In the genomic region with DNA sequence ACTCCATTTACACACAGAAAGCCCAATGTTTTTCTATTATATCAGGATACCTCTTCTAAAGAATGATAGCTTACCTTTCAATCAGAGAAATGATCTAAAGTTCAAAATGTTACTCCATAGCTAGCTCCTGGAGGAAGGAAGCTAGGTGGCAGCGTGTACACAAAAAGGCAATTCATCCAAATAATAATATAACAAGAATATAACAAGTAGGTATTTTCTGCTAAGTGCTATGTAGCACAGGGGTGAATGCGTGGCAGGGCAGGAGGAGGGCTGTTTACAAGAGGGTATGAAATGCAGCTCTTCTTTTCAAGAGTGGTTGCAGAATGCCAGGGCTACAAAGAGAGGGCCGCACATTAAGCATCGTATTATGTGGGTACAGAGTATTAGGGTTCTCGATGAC, we compare ENCODE assay signal across 8 cellular contexts. TPM values are rescaled to one million over a fixed set of nuclear protein-coding genes. Genes with fewer than 3 reads are reported as not detected.
DNase-seq lines count a peak whose midpoint lies in the region; ATAC-seq and TF ChIP-seq lines count a peak whose summit lies in the region.

No MANE protein-coding gene starts in this region.

- ATAC-seq in HG03378 (IDR thresholded peaks at IDR 0.05; ENCODE audit: unreplicated experiment) (peak; percentile 2), HG03045 (IDR thresholded peaks at IDR 0.05; ENCODE audit: unreplicated experiment) (no peak)

- DNase-seq in ascending aorta (ENCODE audit: low spot score in 2 of 2) (no peak), tibial nerve (ENCODE audit: low spot score in 2 of 2) (no peak), DMS53 treated with DMSO at 0.1 percent for 48 hours (lab: John Stamatoyannopoulos, UW; ENCODE audit: unreplicated experiment) (no peak), GM03348 (ENCODE audit: low spot score) (no peak)

- H3K9me3 ChIP-seq in ES-I3 (ENCODE audit: control insufficient read depth, insufficient read depth, low read length): no peaks in the 10 kb centered on the region
- no peaks in the 10 kb centered on the region for H3K9me3 ChIP-seq in ascending aorta
- H3K9me3 ChIP-seq in tibial nerve: no peaks in the 10 kb centered on the region

- H3K36me3 ChIP-seq in ES-I3 (ENCODE audit: insufficient read depth, low read length) (no peaks in the 10 kb centered on the region), ascending aorta (no peaks in the 10 kb centered on the region), tibial nerve (no peaks in the 10 kb centered on the region)

- TF ChIP-seq CTCF in ascending aorta (IDR thresholded peaks at IDR 0.05) (no peak), tibial nerve (IDR thresholded peaks at IDR 0.05) (no peak)

- no peak for TF ChIP-seq POLR2A in tibial nerve (IDR thresholded peaks at IDR 0.05)

- H3K27me3 ChIP-seq in ascending aorta (no peaks in the 10 kb centered on the region), layer of hippocampus (ENCODE audit: control insufficient read depth, insufficient read depth, low read length) (no peaks in the 10 kb centered on the region), tibial nerve (no peaks in the 10 kb centered on the region)

- H3K27ac ChIP-seq in ascending aorta: peak overlapping the region; percentile 79 to 82
- H3K27ac ChIP-seq in layer of hippocampus (ENCODE audit: low read depth, low read length): peak overlapping the region; percentile 87
- peak overlapping the region; percentile 86 to 95 (median 90) for H3K27ac ChIP-seq in tibial nerve

- H3K4me3 ChIP-seq in ascending aorta (peak overlapping the region; percentile 86 to 91), tibial nerve (peak overlapping the region; percentile 61 to 94 (median 78))

- peak overlapping the region; percentile 92 for H3K9ac ChIP-seq in ES-I3 (ENCODE audit: low read depth, low read length)

- H3K4me1 ChIP-seq in ES-I3 (ENCODE audit: insufficient read depth, low read length) (no peaks in the 10 kb centered on the region), ascending aorta (peaks cover 0 to 16% of the 10 kb centered on the region in 2 donors), tibial nerve (peaks cover 0 to 41% (median 15%) of the 10 kb centered on the region in 4 donors)

- no peak for TF ChIP-seq EP300 in tibial nerve (IDR thresholded peaks at IDR 0.05)

- 53 to 60% methylated on average over 5 of the region's 5 CpGs for WGBS in tibial nerve, 2 donors

- intact Hi-C loops in ascending aorta (cut with DNase I): loop anchor here (5.0 to 10.0 kb wide), 2 partner anchors 299 to 487 kb away; no protein-coding TSS in a partner anchor

RNA-seq across cellular contexts. Expression of a gene that starts 0.7 kb away (rescaled TPM):
- total RNA-seq in ascending aorta: 2.7 TPM
- total RNA-seq in tibial nerve: 10 to 100 TPM in 2 of 4 donors, 1 to 10 TPM in 2; 6.3 to 14.4 (median 10.2) TPM

RNA-seq across cellular contexts. Expression of a gene that starts 50.9 kb away (rescaled TPM):
- total RNA-seq in ascending aorta (not detected), tibial nerve (under 1 TPM in 1 of 4 donors, not detected in 3; under 0.01 TPM)
